1 cellular context compared by ENCODE assay signal in genomic region chr5:171418316-171418981, GRCh38.
TF ChIP-seq lines count a peak whose summit lies in the region.

No MANE protein-coding gene starts in this region.

TF ChIP-seq in K562, 482 proteins besides CTCF, POLR2A, EP300 and RAD21 (continued from another document and continues in another):
- 0 out of 2 replicates have a peak, but pooled peaks have one; percentile 32 for TF ChIP-seq TOE1 (IDR thresholded peaks at IDR 0.05; ENCODE audit: borderline replicate concordance)
- TF ChIP-seq TOE1 (CRISPR knock-in tag; IDR thresholded peaks at IDR 0.05; ENCODE audit: borderline replicate concordance, low read depth): 0 out of 2 replicates have a peak, but pooled peaks have one; percentile 62
- TF ChIP-seq ZNF253 (CRISPR knock-in tag; conservative IDR thresholded peaks at IDR 0.05): no peak
- 0 out of 4 replicates have a peak, but pooled peaks of 1 of the 2 experiments have one; percentile 55 for TF ChIP-seq HDAC1 (IDR thresholded peaks at IDR 0.05)
- no peak for TF ChIP-seq POLR2G (IDR thresholded peaks at IDR 0.05; ENCODE audit: low read depth, low read length)
- no peak for TF ChIP-seq HMG20A (CRISPR knock-in tag; conservative IDR thresholded peaks at IDR 0.05)
- no peak for TF ChIP-seq EGR1 (conservative IDR thresholded peaks at IDR 0.05)
- TF ChIP-seq CHD2 (IDR thresholded peaks at IDR 0.05; ENCODE audit: low read depth, low read length): 0 out of 2 replicates have a peak, but pooled peaks have one; percentile 13
- no peak for TF ChIP-seq KDM2B (CRISPR knock-in tag; IDR thresholded peaks at IDR 0.05)
- TF ChIP-seq ARID1B (IDR thresholded peaks at IDR 0.05): no peak
- no peak for TF ChIP-seq ZNF408 (CRISPR knock-in tag; IDR thresholded peaks at IDR 0.05; ENCODE audit: low read depth)
- no peak for TF ChIP-seq HCFC1 (IDR thresholded peaks at IDR 0.05; ENCODE audit: low read depth, low read length)
- no peak for TF ChIP-seq ZNF507 (tag; conservative IDR thresholded peaks at IDR 0.05)
- no peak for TF ChIP-seq HNRNPH1 (optimal IDR thresholded peaks at IDR 0.05; ENCODE audit: low read depth, low read length)
- TF ChIP-seq TFAP4 (CRISPR knock-in tag; IDR thresholded peaks at IDR 0.05; ENCODE audit: borderline replicate concordance): peak; percentile 93
- peak; percentile 65 for TF ChIP-seq RB1 (IDR thresholded peaks at IDR 0.05; ENCODE audit: low read depth)
- no peak for TF ChIP-seq PML (IDR thresholded peaks at IDR 0.05; ENCODE audit: low read length)
- no peak for TF ChIP-seq ZNF184 (CRISPR knock-in tag; IDR thresholded peaks at IDR 0.05)
- TF ChIP-seq, protein P1, sequence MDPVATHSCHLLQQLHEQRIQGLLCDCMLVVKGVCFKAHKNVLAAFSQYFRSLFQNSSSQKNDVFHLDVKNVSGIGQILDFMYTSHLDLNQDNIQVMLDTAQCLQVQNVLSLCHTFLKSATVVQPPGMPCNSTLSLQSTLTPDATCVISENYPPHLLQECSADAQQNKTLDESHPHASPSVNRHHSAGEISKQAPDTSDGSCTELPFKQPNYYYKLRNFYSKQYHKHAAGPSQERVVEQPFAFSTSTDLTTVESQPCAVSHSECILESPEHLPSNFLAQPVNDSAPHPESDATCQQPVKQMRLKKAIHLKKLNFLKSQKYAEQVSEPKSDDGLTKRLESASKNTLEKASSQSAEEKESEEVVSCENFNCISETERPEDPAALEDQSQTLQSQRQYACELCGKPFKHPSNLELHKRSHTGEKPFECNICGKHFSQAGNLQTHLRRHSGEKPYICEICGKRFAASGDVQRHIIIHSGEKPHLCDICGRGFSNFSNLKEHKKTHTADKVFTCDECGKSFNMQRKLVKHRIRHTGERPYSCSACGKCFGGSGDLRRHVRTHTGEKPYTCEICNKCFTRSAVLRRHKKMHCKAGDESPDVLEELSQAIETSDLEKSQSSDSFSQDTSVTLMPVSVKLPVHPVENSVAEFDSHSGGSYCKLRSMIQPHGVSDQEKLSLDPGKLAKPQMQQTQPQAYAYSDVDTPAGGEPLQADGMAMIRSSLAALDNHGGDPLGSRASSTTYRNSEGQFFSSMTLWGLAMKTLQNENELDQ (CRISPR knock-in tag; IDR thresholded peaks at IDR 0.05; ENCODE audit: borderline replicate concordance): no peak
- no peak for TF ChIP-seq ZNF224 (CRISPR knock-in tag; IDR thresholded peaks at IDR 0.05)
- TF ChIP-seq ZNF23 (CRISPR knock-in tag; IDR thresholded peaks at IDR 0.05): no peak
- TF ChIP-seq SIN3B (IDR thresholded peaks at IDR 0.05; ENCODE audit: low read depth): no peak
- no peak for TF ChIP-seq FOSL1 (tag; conservative IDR thresholded peaks at IDR 0.05)
- peak in 1 of 2 experiments; percentile 48; a peak in 2 of 4 replicates for TF ChIP-seq MNT (conservative IDR thresholded peaks at IDR 0.05)
- no peak for TF ChIP-seq DLX4 (CRISPR knock-in tag; IDR thresholded peaks at IDR 0.05)
- TF ChIP-seq, protein P2, sequence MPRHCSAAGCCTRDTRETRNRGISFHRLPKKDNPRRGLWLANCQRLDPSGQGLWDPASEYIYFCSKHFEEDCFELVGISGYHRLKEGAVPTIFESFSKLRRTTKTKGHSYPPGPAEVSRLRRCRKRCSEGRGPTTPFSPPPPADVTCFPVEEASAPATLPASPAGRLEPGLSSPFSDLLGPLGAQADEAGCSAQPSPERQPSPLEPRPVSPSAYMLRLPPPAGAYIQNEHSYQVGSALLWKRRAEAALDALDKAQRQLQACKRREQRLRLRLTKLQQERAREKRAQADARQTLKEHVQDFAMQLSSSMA (CRISPR knock-in tag; IDR thresholded peaks at IDR 0.05): no peak
- TF ChIP-seq TBL1XR1 (IDR thresholded peaks at IDR 0.05; ENCODE audit: low read length in 2 of 2): no peak
- peak; percentile 94 for TF ChIP-seq EHMT2 (IDR thresholded peaks at IDR 0.05)
- no peak for TF ChIP-seq RBM34 (IDR thresholded peaks at IDR 0.05; ENCODE audit: borderline replicate concordance, insufficient read depth, low read length)
- TF ChIP-seq NR4A1 (CRISPR knock-in tag; IDR thresholded peaks at IDR 0.05): no peak
- TF ChIP-seq NR4A1 (tag; IDR thresholded peaks at IDR 0.05): no peak
- TF ChIP-seq, protein P3, sequence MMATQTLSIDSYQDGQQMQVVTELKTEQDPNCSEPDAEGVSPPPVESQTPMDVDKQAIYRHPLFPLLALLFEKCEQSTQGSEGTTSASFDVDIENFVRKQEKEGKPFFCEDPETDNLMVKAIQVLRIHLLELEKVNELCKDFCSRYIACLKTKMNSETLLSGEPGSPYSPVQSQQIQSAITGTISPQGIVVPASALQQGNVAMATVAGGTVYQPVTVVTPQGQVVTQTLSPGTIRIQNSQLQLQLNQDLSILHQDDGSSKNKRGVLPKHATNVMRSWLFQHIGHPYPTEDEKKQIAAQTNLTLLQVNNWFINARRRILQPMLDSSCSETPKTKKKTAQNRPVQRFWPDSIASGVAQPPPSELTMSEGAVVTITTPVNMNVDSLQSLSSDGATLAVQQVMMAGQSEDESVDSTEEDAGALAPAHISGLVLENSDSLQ (IDR thresholded peaks at IDR 0.05): no peak
- no peak for TF ChIP-seq RBM15 (IDR thresholded peaks at IDR 0.05; ENCODE audit: insufficient read depth, low read length)
- TF ChIP-seq SRSF7 (optimal IDR thresholded peaks at IDR 0.05; ENCODE audit: low read depth, low read length): no peak
- TF ChIP-seq ETV1 (tag; conservative IDR thresholded peaks at IDR 0.05; ENCODE audit: low read depth): peak; percentile 93
- TF ChIP-seq ZNF551 (CRISPR knock-in tag; IDR thresholded peaks at IDR 0.05): no peak
- no peak for TF ChIP-seq ZNF3 (CRISPR knock-in tag; IDR thresholded peaks at IDR 0.05)
- peak; percentile 89 for TF ChIP-seq CREM (IDR thresholded peaks at IDR 0.05; ENCODE audit: low read depth)
- TF ChIP-seq TSC22D4 (tag; IDR thresholded peaks at IDR 0.05): no peak
- TF ChIP-seq, protein P4, sequence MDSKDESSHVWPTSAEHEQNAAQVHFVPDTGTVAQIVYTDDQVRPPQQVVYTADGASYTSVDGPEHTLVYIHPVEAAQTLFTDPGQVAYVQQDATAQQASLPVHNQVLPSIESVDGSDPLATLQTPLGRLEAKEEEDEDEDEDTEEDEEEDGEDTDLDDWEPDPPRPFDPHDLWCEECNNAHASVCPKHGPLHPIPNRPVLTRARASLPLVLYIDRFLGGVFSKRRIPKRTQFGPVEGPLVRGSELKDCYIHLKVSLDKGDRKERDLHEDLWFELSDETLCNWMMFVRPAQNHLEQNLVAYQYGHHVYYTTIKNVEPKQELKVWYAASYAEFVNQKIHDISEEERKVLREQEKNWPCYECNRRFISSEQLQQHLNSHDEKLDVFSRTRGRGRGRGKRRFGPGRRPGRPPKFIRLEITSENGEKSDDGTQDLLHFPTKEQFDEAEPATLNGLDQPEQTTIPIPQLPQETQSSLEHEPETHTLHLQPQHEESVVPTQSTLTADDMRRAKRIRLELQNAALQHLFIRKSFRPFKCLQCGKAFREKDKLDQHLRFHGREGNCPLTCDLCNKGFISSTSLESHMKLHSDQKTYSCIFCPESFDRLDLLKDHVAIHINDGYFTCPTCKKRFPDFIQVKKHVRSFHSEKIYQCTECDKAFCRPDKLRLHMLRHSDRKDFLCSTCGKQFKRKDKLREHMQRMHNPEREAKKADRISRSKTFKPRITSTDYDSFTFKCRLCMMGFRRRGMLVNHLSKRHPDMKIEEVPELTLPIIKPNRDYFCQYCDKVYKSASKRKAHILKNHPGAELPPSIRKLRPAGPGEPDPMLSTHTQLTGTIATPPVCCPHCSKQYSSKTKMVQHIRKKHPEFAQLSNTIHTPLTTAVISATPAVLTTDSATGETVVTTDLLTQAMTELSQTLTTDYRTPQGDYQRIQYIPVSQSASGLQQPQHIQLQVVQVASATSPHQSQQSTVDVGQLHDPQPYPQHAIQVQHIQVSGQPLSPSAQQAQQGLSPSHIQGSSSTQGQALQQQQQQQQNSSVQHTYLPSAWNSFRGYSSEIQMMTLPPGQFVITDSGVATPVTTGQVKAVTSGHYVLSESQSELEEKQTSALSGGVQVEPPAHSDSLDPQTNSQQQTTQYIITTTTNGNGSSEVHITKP (IDR thresholded peaks at IDR 0.05; ENCODE audit: partially characterized antibody): peak; percentile 46
- TF ChIP-seq CTBP1 (IDR thresholded peaks at IDR 0.05; ENCODE audit: borderline replicate concordance): 0 out of 2 replicates have a peak, but pooled peaks have one; percentile 37
- TF ChIP-seq ATF1 (CRISPR knock-in tag; IDR thresholded peaks at IDR 0.05): no peak; the same call in 1 of the 2 replicates
- 0 out of 2 replicates have a peak, but pooled peaks have one; percentile 37 for TF ChIP-seq ATF1 (tag; IDR thresholded peaks at IDR 0.05)
- TF ChIP-seq PATZ1 (CRISPR knock-in tag; IDR thresholded peaks at IDR 0.05; ENCODE audit: borderline replicate concordance): no peak
- peak; percentile 86 for TF ChIP-seq ETV5 (CRISPR knock-in tag; IDR thresholded peaks at IDR 0.05; ENCODE audit: low read depth)
- TF ChIP-seq GTF2B (IDR thresholded peaks at IDR 0.05; ENCODE audit: extremely low read depth, insufficient read length): no peak
- TF ChIP-seq NCOR1 (IDR thresholded peaks at IDR 0.05): no peak
- no peak for TF ChIP-seq DMBX1 (CRISPR knock-in tag; IDR thresholded peaks at IDR 0.05; ENCODE audit: borderline replicate concordance)
- TF ChIP-seq STAG1 (CRISPR knock-in tag; IDR thresholded peaks at IDR 0.05; ENCODE audit: borderline replicate concordance): peak; percentile 57; the same call in 1 of the 2 replicates
- TF ChIP-seq IRF2 (CRISPR knock-in tag; IDR thresholded peaks at IDR 0.05): no peak
- TF ChIP-seq MTF1 (CRISPR knock-in tag; IDR thresholded peaks at IDR 0.05; ENCODE audit: borderline replicate concordance): no peak
- TF ChIP-seq ARID4B (CRISPR knock-in tag; IDR thresholded peaks at IDR 0.05): peak; percentile 55; the same call in 1 of the 2 replicates
